Comparison of ENCODE assay signal across 11 cellular contexts in genomic region chr3:124770341-124771082, GRCh38. TPM values are rescaled to one million over a fixed set of nuclear protein-coding genes. Genes with fewer than 3 reads are reported as not detected.
DNase-seq lines count a peak whose midpoint lies in the region; ATAC-seq lines count a peak whose summit lies in the region.
"Had no signal": no experiment of that assay in that cellular context is flagged by ENCODE, and none has a peak within 500 bp of the region (broad histone marks: within the 10 kb centered on the region; RNA-seq: fewer than 3 reads in every experiment).

No MANE protein-coding gene starts in this region.

- WGBS in right cardiac atrium, result 55% methylated on average over 10 of the region's 10 CpGs

- intact Hi-C loops in right cardiac atrium (cut with DNase I), result loop anchor here in 1 of 4 donors (5.0 kb wide), 1 partner anchor 117 kb away; the partner anchor contains the start of gene ITGB5

- DNase-seq in NCI-H1105 (lab: John Stamatoyannopoulos, UW), result peak; percentile 70
- peak in 32 of 56 donors; percentile 12 to 71 (median 41) for DNase-seq in amygdala (lab: John Stamatoyannopoulos, UW)
- DNase-seq in right cardiac atrium, result peak; percentile 66 to 90 (median 85)
- no peak for DNase-seq in NCI-H1436 treated with DMSO at 0.1 percent for 48 hours (lab: John Stamatoyannopoulos, UW)
- DNase-seq in activated CD8-positive, alpha-beta memory T cell treated with anti-CD3 and anti-CD28 coated beads, Interleukin-2, amount 50 U/mL, for 48 hours, result no peak
- DNase-seq: activated B cell treated with CpG ODN at 0.5 μM for 24 hours; activated naive CD4-positive, alpha-beta T cell treated with anti-CD3 and anti-CD28 coated beads, Interleukin-2, amount 50 U/mL, for 16 hours; mucosa of descending colon; NCI-H226 had no signal

- H3K4me3 ChIP-seq in right cardiac atrium (ENCODE audit: low read length) (no peak overlapping the region), subcutaneous abdominal adipose tissue (ENCODE audit: low read depth in 1 of 5, low read length in 5 of 5) (no peak overlapping the region)
- H3K4me3 ChIP-seq: mucosa of descending colon had no signal

- H3K27me3 ChIP-seq in right cardiac atrium (ENCODE audit: control insufficient read depth, insufficient read depth) (no peaks in the 10 kb centered on the region), subcutaneous abdominal adipose tissue (ENCODE audit: control insufficient read depth in 5 of 5, insufficient read depth in 4 of 5, low read length in 5 of 5) (no peaks in the 10 kb centered on the region)

- H3K4me1 ChIP-seq in right cardiac atrium (ENCODE audit: control insufficient read depth, insufficient read depth, low read length) (peaks cover 17% of the 10 kb centered on the region), subcutaneous abdominal adipose tissue (ENCODE audit: control insufficient read depth in 5 of 5, insufficient read depth in 5 of 5, low read length in 5 of 5) (peaks cover 12 to 53% (median 48%) of the 10 kb centered on the region in 5 donors)

- H3K27ac ChIP-seq in right cardiac atrium (ENCODE audit: low read length) (peak overlapping the region; percentile 24), subcutaneous abdominal adipose tissue (ENCODE audit: low read depth, low read length) (peak overlapping the region; percentile 83)

- H3K9ac ChIP-seq in subcutaneous abdominal adipose tissue (ENCODE audit: low read length in 5 of 5), result no peak overlapping the region

- peaks cover 6 to 58% (median 50%) of the 10 kb centered on the region in 5 donors for H3K36me3 ChIP-seq in subcutaneous abdominal adipose tissue (ENCODE audit: control insufficient read depth in 5 of 5, insufficient read depth in 5 of 5, low read length in 5 of 5)

- H3K9me3 ChIP-seq in right cardiac atrium (ENCODE audit: control insufficient read depth, low read length) (no peaks in the 10 kb centered on the region), subcutaneous abdominal adipose tissue (ENCODE audit: control insufficient read depth in 5 of 5, low read length in 5 of 5) (no peaks in the 10 kb centered on the region)
- H3K9me3 ChIP-seq: mucosa of descending colon had no signal

- ATAC-seq in right cardiac atrium (peak; percentile 52 to 59), HG03432 (IDR thresholded peaks at IDR 0.05; ENCODE audit: unreplicated experiment) (no peak)
- ATAC-seq: mucosa of descending colon had no signal

RNA-seq across cellular contexts. Expression of gene UMPS, which starts 40.3 kb away (rescaled TPM):
- total RNA-seq in right cardiac atrium, result 10 to 100 TPM in 3 of 4 donors, 1 to 10 TPM in 1; 9.6 to 12.8 (median 10.6) TPM
- polyA plus RNA-seq in right cardiac atrium, result 4.2 TPM

Comparison
In these comparisons a context has a peak if more than half of its experiments do, and no peak if none do; other contexts are left out.
1. DNase-seq: peak in NCI-H1105 (single experiment), amygdala (32 of 56) and right cardiac atrium (3 of 3); none in NCI-H1436 treated with DMSO at 0.1 percent for 48 hours (single experiment) and activated CD8-positive, alpha-beta memory T cell treated with anti-CD3 and anti-CD28 coated beads, Interleukin-2, amount 50 U/mL, for 48 hours (single experiment).